26 cellular contexts compared by ENCODE assay signal in genomic region chr2:216984937-216985336, GRCh38.
"Had no signal": no experiment of that assay in that cellular context is flagged by ENCODE, and none has a peak within 500 bp of the region (broad histone marks: within the 10 kb centered on the region; RNA-seq: fewer than 3 reads in every experiment).

No MANE protein-coding gene starts in this region.

- H3K27me3 ChIP-seq: ascending aorta, cardiac muscle cell, sigmoid colon, transverse colon had no signal

- H3K36me3 Mint-ChIP-seq: activated naive CD4-positive, alpha-beta T cell treated with anti-CD3 and anti-CD28 coated beads, Interleukin-2, amount 50 U/mL, for 72 hours; stimulated activated memory B cell treated with anti-CD40 and anti-IgM and Interleukin-4, amounts not matched to agents 10 μg/mL and 1 μg/mL and 100 μg/mL, for 72 hours had no signal

- H3K4me3 Mint-ChIP-seq: activated T-cell treated with anti-CD3 and anti-CD28 coated beads, Interleukin-2, amount 50 U/mL, for 72 hours; brain; natural killer cell treated with Interleukin-12 subunit alpha and Interleukin-12 subunit beta and Interleukin-15 and Interleukin-18, amount 100 ng/mL, for 72 hours; stimulated activated memory B cell treated with anti-CD40 and anti-IgM and Interleukin-4, amounts not matched to agents 10 μg/mL and 1 μg/mL and 100 μg/mL, for 72 hours had no signal

- H3K36me3 ChIP-seq: ascending aorta, cardiac muscle cell, heart right ventricle, sigmoid colon, suprapubic skin, transverse colon had no signal

- H3K27ac ChIP-seq: cardiac muscle cell, dorsolateral prefrontal cortex, heart right ventricle, sigmoid colon, transverse colon, VCaP had no signal

- ATAC-seq: activated naive CD4-positive, alpha-beta T cell treated with anti-CD3 and anti-CD28 coated beads, Interleukin-2, amount 50 U/mL, for 72 hours; activated T-cell treated with anti-CD3 and anti-CD28 coated beads, Interleukin-2, amount 50 U/mL, for 72 hours; heart right ventricle; mucosa of descending colon; natural killer cell treated with Interleukin-12 subunit alpha and Interleukin-12 subunit beta and Interleukin-15 and Interleukin-18, amount 100 ng/mL, for 72 hours; stimulated activated memory B cell treated with anti-CD40 and anti-IgM and Interleukin-4, amounts not matched to agents 10 μg/mL and 1 μg/mL and 100 μg/mL, for 72 hours had no signal

- H3K9me3 Mint-ChIP-seq: natural killer cell treated with Interleukin-12 subunit alpha and Interleukin-12 subunit beta and Interleukin-15 and Interleukin-18, amount 100 ng/mL, for 72 hours had no signal

- H3K9me3 ChIP-seq: mucosa of descending colon, sigmoid colon, suprapubic skin, transverse colon had no signal

- H3K4me1 ChIP-seq: sigmoid colon had no signal

- H3K4me3 ChIP-seq: ascending aorta, cardiac muscle cell, coronary artery, dorsolateral prefrontal cortex, heart right ventricle, lung, mucosa of descending colon, sigmoid colon, suprapubic skin, transverse colon had no signal

- H3K27ac Mint-ChIP-seq: activated naive CD4-positive, alpha-beta T cell treated with anti-CD3 and anti-CD28 coated beads, Interleukin-2, amount 50 U/mL, for 72 hours; activated T-cell treated with anti-CD3 and anti-CD28 coated beads, Interleukin-2, amount 50 U/mL, for 72 hours; natural killer cell treated with Interleukin-12 subunit alpha and Interleukin-12 subunit beta and Interleukin-15 and Interleukin-18, amount 100 ng/mL, for 72 hours; stimulated activated memory B cell treated with anti-CD40 and anti-IgM and Interleukin-4, amounts not matched to agents 10 μg/mL and 1 μg/mL and 100 μg/mL, for 72 hours had no signal

- H3K4me1 Mint-ChIP-seq: stimulated activated memory B cell treated with anti-CD40 and anti-IgM and Interleukin-4, amounts not matched to agents 10 μg/mL and 1 μg/mL and 100 μg/mL, for 72 hours had no signal

- DNase-seq: activated CD4-positive, alpha-beta T cell treated with anti-CD3 and anti-CD28 coated beads for 4 hours; activated CD4-positive, alpha-beta T cell treated with anti-CD3 and anti-CD28 coated beads, Interleukin-2, amount 50 U/mL, for 4 hours; activated naive CD4-positive, alpha-beta T cell; activated T-cell treated with anti-CD3 and anti-CD28 coated beads for 4 hours; activated T-cell treated with anti-CD3 and anti-CD28 coated beads, Interleukin-2, amount 50 U/mL, for 72 hours; cerebellar nuclear complex; dorsolateral prefrontal cortex; effector memory CD4-positive, alpha-beta T cell; foreskin fibroblast; heart right ventricle; mucosa of descending colon; sigmoid colon; small intestine; stimulated activated CD4-positive, alpha-beta T cell treated with anti-CD3 and anti-CD28 coated beads, Interleukin-4, amount 100 ng/mL, for 24 hours; stimulated activated CD8-positive, alpha-beta memory T cell treated with anti-CD3 and anti-CD28 coated beads, Interleukin-4, amount 100 ng/mL, for 48 hours; transverse colon had no signal
